ENCODE assay signal across 19 cellular contexts in genomic region chr1:43436371-43436770, GRCh38. TPM values are rescaled to one million over a fixed set of nuclear protein-coding genes. Genes with fewer than 3 reads are reported as not detected.
A peak's percentile ranks its signal among the peaks of the same experiment; 100 is the strongest.
DNase-seq lines count a peak whose midpoint lies in the region; ATAC-seq and TF ChIP-seq lines count a peak whose summit lies in the region.
"Had no signal": no experiment of that assay in that cellular context is flagged by ENCODE, and none has a peak within 500 bp of the region (broad histone marks: within the 10 kb centered on the region; RNA-seq: fewer than 3 reads in every experiment).

No MANE protein-coding gene starts in this region.

- peak overlapping the region; percentile 11 for H2BK5ac ChIP-seq in trophoblast cell (ENCODE audit: low read depth, low read length, poor library complexity)

- no peak for ATAC-seq in activated naive CD8-positive, alpha-beta T cell treated with anti-CD3 and anti-CD28 coated beads, Interleukin-2, amount 50 U/mL, for 24 hours
- ATAC-seq in HG03432 (IDR thresholded peaks at IDR 0.05; ENCODE audit: unreplicated experiment) (no peak), left lobe of liver (no peak)
- ATAC-seq: activated CD4-positive, CD25-positive, alpha-beta regulatory T cell treated with anti-CD3 and anti-CD28 coated beads, Interleukin-2, amount 50 U/mL, for 24 hours; activated T-cell treated with anti-CD3 and anti-CD28 coated beads, Interleukin-2, amount 50 U/mL, for 72 hours had no signal

- H3K9me3 ChIP-seq in trophoblast cell (ENCODE audit: insufficient read depth, low read depth, low read length) (no peaks in the 10 kb centered on the region), vagina (no peaks in the 10 kb centered on the region)
- H3K9me3 ChIP-seq: pancreas had no signal

- H3K4me3 ChIP-seq in fibroblast of the aortic adventitia (ENCODE audit: low read depth, low read length) (no peak overlapping the region), trophoblast cell (ENCODE audit: low read depth, low read length) (no peak overlapping the region), vagina (no peak overlapping the region)
- H3K4me3 ChIP-seq: dorsolateral prefrontal cortex, pancreas had no signal

- H3K9me3 Mint-ChIP-seq in activated naive CD8-positive, alpha-beta T cell (ENCODE audit: low read depth): no peaks in the 10 kb centered on the region
- no peaks in the 10 kb centered on the region for H3K9me3 Mint-ChIP-seq in activated naive CD8-positive, alpha-beta T cell treated with anti-CD3 and anti-CD28 coated beads, Interleukin-2, amount 50 U/mL, for 24 hours
- H3K9me3 Mint-ChIP-seq: activated naive CD8-positive, alpha-beta T cell treated with anti-CD3 and anti-CD28 coated beads, Interleukin-2, amount 10 ng/mL, durations not matched to agents 7 days and 5 days; activated T-cell treated with anti-CD3 and anti-CD28 coated beads, Interleukin-2, amount 50 U/mL, for 72 hours had no signal

- H3K18ac ChIP-seq in trophoblast cell (ENCODE audit: low read length): no peak overlapping the region

- no peaks in the 10 kb centered on the region for H3K4me1 Mint-ChIP-seq in activated naive CD8-positive, alpha-beta T cell (ENCODE audit: low read depth)
- H3K4me1 Mint-ChIP-seq in activated naive CD8-positive, alpha-beta T cell treated with anti-CD3 and anti-CD28 coated beads, Interleukin-2, amount 50 U/mL, for 24 hours: no peaks in the 10 kb centered on the region
- H3K4me1 Mint-ChIP-seq: activated naive CD8-positive, alpha-beta T cell treated with anti-CD3 and anti-CD28 coated beads, Interleukin-2, amount 10 ng/mL, durations not matched to agents 7 days and 5 days; B cell had no signal

- H2AK5ac ChIP-seq in trophoblast cell (ENCODE audit: low read length): no peak overlapping the region

- H3K14ac ChIP-seq in trophoblast cell (ENCODE audit: low read length): no peak overlapping the region

- H3K9ac ChIP-seq in trophoblast cell (ENCODE audit: low read length): no peak overlapping the region

- peak overlapping the region; percentile 28 for H3K4me2 ChIP-seq in trophoblast cell (ENCODE audit: low read length)

- H3K27me3 ChIP-seq in trophoblast cell (ENCODE audit: insufficient read depth, low read length) (no peaks in the 10 kb centered on the region), vagina (no peaks in the 10 kb centered on the region)
- H3K27me3 ChIP-seq: dorsolateral prefrontal cortex, pancreas had no signal

- H4K12ac ChIP-seq in trophoblast cell (ENCODE audit: low read depth, low read length): no peak overlapping the region

- TF ChIP-seq CTCF in fibroblast of the aortic adventitia (IDR thresholded peaks at IDR 0.05; ENCODE audit: insufficient read depth, low read length) (no peak), vagina (IDR thresholded peaks at IDR 0.05) (no peak)

- DNase-seq in activated naive CD8-positive, alpha-beta T cell treated with anti-CD3 and anti-CD28 coated beads, Interleukin-2, amount 50 U/mL, for 24 hours: no peak
- DNase-seq in fibroblast of the aortic adventitia (ENCODE audit: low read depth) (peak; percentile 11), trophoblast cell (peak; percentile 66 to 90), vagina (ENCODE audit: extremely low spot score in 2 of 2) (no peak), G401 (ENCODE audit: low spot score) (no peak), left lobe of liver (ENCODE audit: low spot score) (no peak)
- DNase-seq: activated naive CD8-positive, alpha-beta T cell treated with anti-CD3 and anti-CD28 coated beads, Interleukin-2, amount 10 ng/mL, durations not matched to agents 7 days and 5 days; activated T-cell treated with anti-CD3 and anti-CD28 coated beads, Interleukin-2, amount 50 U/mL, for 72 hours; COR-L47; KBM-7; NCI-H1694; NCI-H748 treated with DMSO at 0.1 percent for 48 hours; stimulated activated naive CD4-positive, alpha-beta T cell had no signal

- no peak for TF ChIP-seq POLR2A in vagina (IDR thresholded peaks at IDR 0.05)

- H3K36me3 ChIP-seq in trophoblast cell (ENCODE audit: control insufficient read depth in 1 of 2, insufficient read depth in 2 of 2, low read length in 2 of 2): peaks cover 55 to 68% of the 10 kb centered on the region in 2 experiments
- H3K36me3 ChIP-seq in vagina: peaks cover 0 to 67% of the 10 kb centered on the region in 2 donors

- no peak overlapping the region for H3K4ac ChIP-seq in trophoblast cell (ENCODE audit: low read depth, low read length)

- intact Hi-C loops in vagina (cut with DNase I): no loop called here

- peaks cover 2% of the 10 kb centered on the region for H3K79me2 ChIP-seq in trophoblast cell (ENCODE audit: control insufficient read depth, insufficient read depth, low read length, poor library complexity)

- H3K79me1 ChIP-seq in trophoblast cell (ENCODE audit: low read length): peaks cover 14% of the 10 kb centered on the region

- no peaks in the 10 kb centered on the region for H3K36me3 Mint-ChIP-seq in activated naive CD8-positive, alpha-beta T cell
- H3K36me3 Mint-ChIP-seq in activated naive CD8-positive, alpha-beta T cell treated with anti-CD3 and anti-CD28 coated beads, Interleukin-2, amount 50 U/mL, for 24 hours (ENCODE audit: low read depth): peaks cover 16% of the 10 kb centered on the region

- peak overlapping the region; percentile 74 for H4K91ac ChIP-seq in trophoblast cell (ENCODE audit: low read depth, low read length)

- no CpG with 5 or more reads among the region's 3 CpGs for whole genome bisulfite sequencing in trophoblast cell (ENCODE audit: extremely low coverage, insufficient coverage, insufficient read length)

- H3K4me3 Mint-ChIP-seq in activated naive CD8-positive, alpha-beta T cell: no peak overlapping the region
- H3K4me3 Mint-ChIP-seq in activated naive CD8-positive, alpha-beta T cell treated with anti-CD3 and anti-CD28 coated beads, Interleukin-2, amount 50 U/mL, for 24 hours: no peak overlapping the region
- H3K4me3 Mint-ChIP-seq: activated naive CD8-positive, alpha-beta T cell treated with anti-CD3 and anti-CD28 coated beads, Interleukin-2, amount 10 ng/mL, durations not matched to agents 7 days and 5 days; activated T-cell treated with anti-CD3 and anti-CD28 coated beads, Interleukin-2, amount 50 U/mL, for 72 hours; B cell had no signal

- H3K27ac Mint-ChIP-seq in activated naive CD8-positive, alpha-beta T cell: peak overlapping the region; percentile 70
- H3K27ac Mint-ChIP-seq in activated naive CD8-positive, alpha-beta T cell treated with anti-CD3 and anti-CD28 coated beads, Interleukin-2, amount 50 U/mL, for 24 hours: no peak overlapping the region
- H3K27ac Mint-ChIP-seq: activated naive CD8-positive, alpha-beta T cell treated with anti-CD3 and anti-CD28 coated beads, Interleukin-2, amount 10 ng/mL, durations not matched to agents 7 days and 5 days; activated T-cell treated with anti-CD3 and anti-CD28 coated beads, Interleukin-2, amount 50 U/mL, for 72 hours; B cell had no signal

- no peak overlapping the region for H2AFZ ChIP-seq in trophoblast cell (ENCODE audit: insufficient read depth, low read length, poor library complexity)

- H4K8ac ChIP-seq in trophoblast cell (ENCODE audit: low read depth, low read length): no peak overlapping the region

- H3K23ac ChIP-seq in trophoblast cell (ENCODE audit: low read length): no peak overlapping the region

- H2BK120ac ChIP-seq in trophoblast cell (ENCODE audit: insufficient read depth, low read length, poor library complexity): peak overlapping the region; percentile 10

- peak overlapping the region; percentile 8 for H2BK12ac ChIP-seq in trophoblast cell (ENCODE audit: low read length)

- H3K27me3 Mint-ChIP-seq in activated naive CD8-positive, alpha-beta T cell: no peaks in the 10 kb centered on the region
- H3K27me3 Mint-ChIP-seq in activated naive CD8-positive, alpha-beta T cell treated with anti-CD3 and anti-CD28 coated beads, Interleukin-2, amount 50 U/mL, for 24 hours: no peaks in the 10 kb centered on the region
- H3K27me3 Mint-ChIP-seq: activated naive CD8-positive, alpha-beta T cell treated with anti-CD3 and anti-CD28 coated beads, Interleukin-2, amount 10 ng/mL, durations not matched to agents 7 days and 5 days; B cell had no signal

- in situ Hi-C loops in G401 (cut with HindIII; ENCODE audit: low sequenced_read_pairs): no loop called here

- H3K27ac ChIP-seq in trophoblast cell (ENCODE audit: low read depth, low read length): peak overlapping the region; percentile 65
- peak overlapping the region; percentile 53 for H3K27ac ChIP-seq in vagina
- H3K27ac ChIP-seq: pancreas had no signal

- peaks cover 18 to 23% of the 10 kb centered on the region in 2 experiments for H3K4me1 ChIP-seq in trophoblast cell (ENCODE audit: control insufficient read depth in 1 of 2, insufficient read depth in 2 of 2, low read length in 2 of 2)
- H3K4me1 ChIP-seq in vagina: peaks cover 8% of the 10 kb centered on the region
- H3K4me1 ChIP-seq: pancreas had no signal

RNA-seq across cellular contexts. Expression of gene HYI, which starts 17.4 kb away (rescaled TPM):
- total RNA-seq in fibroblast of the aortic adventitia (ENCODE audit: low replicate concordance): 24.0 and 33.2 TPM in 2 replicates
- 23.9 and 24.7 TPM in 2 replicates for polyA plus RNA-seq in trophoblast cell (2013)
- total RNA-seq in vagina: 25.8 TPM
- 22.3 and 30.1 TPM in 2 replicates for total RNA-seq in G401 (2014; rRNA removed; shearing (Covaris generic))
- total RNA-seq in left lobe of liver: 47.1 TPM

RNA-seq across cellular contexts. Expression of gene SZT2, which starts 46.7 kb away (rescaled TPM):
- total RNA-seq in fibroblast of the aortic adventitia (ENCODE audit: low replicate concordance) (26.0 and 35.4 TPM in 2 replicates), vagina (42.5 TPM), left lobe of liver (21.3 TPM)
- 8.0 and 9.5 TPM in 2 replicates for polyA plus RNA-seq in trophoblast cell (2013)
- total RNA-seq in G401 (2014; rRNA removed; shearing (Covaris generic)): 4.4 and 7.0 TPM in 2 replicates

RNA-seq across cellular contexts. Expression of gene MED8, which starts 46.8 kb away (rescaled TPM):
- total RNA-seq in fibroblast of the aortic adventitia (ENCODE audit: low replicate concordance): 12.8 and 43.1 TPM in 2 replicates
- polyA plus RNA-seq in trophoblast cell (2013): 41.5 and 42.1 TPM in 2 replicates
- total RNA-seq in vagina: 33.6 TPM
- total RNA-seq in G401 (2014; rRNA removed; shearing (Covaris generic)): 36.2 and 42.2 TPM in 2 replicates
- total RNA-seq in left lobe of liver: 19.7 TPM

Comparison
In these comparisons a context has a peak if more than half of its experiments do, and no peak if none do; other contexts are left out.
1. DNase-seq: peak in fibroblast of the aortic adventitia (single experiment) and trophoblast cell (2 of 2); none in activated naive CD8-positive, alpha-beta T cell treated with anti-CD3 and anti-CD28 coated beads, Interleukin-2, amount 50 U/mL, for 24 hours (single experiment), vagina (0 of 2), G401 (single experiment) and left lobe of liver (single experiment).